Comparison of ENCODE assay signal across 6 cellular contexts in genomic region chr16:23595246-23595950, GRCh38. TPM values are rescaled to one million over a fixed set of nuclear protein-coding genes. Genes with fewer than 3 reads are reported as not detected.
A peak's percentile ranks its signal among the peaks of the same experiment; 100 is the strongest.
DNase-seq lines count a peak whose midpoint lies in the region; ATAC-seq and TF ChIP-seq lines count a peak whose summit lies in the region.

No MANE protein-coding gene starts in this region.

- ATAC-seq in activated CD8-positive, alpha-beta memory T cell treated with anti-CD3 and anti-CD28 coated beads, Interleukin-2, amount 10 ng/mL, durations not matched to agents 7 days and 5 days, result peak; percentile 9
- no peak for ATAC-seq in central memory CD8-positive, alpha-beta T cell (replicated peaks; ENCODE audit: extremely low read depth, poor library complexity, severe bottlenecking)

- H3K4me3 Mint-ChIP-seq in activated CD8-positive, alpha-beta memory T cell treated with anti-CD3 and anti-CD28 coated beads, Interleukin-2, amount 10 ng/mL, durations not matched to agents 7 days and 5 days, result peak overlapping the region; percentile 80
- H3K4me3 Mint-ChIP-seq in central memory CD8-positive, alpha-beta T cell, result peak overlapping the region; percentile 77

- no peaks in the 10 kb centered on the region for H3K9me3 Mint-ChIP-seq in activated CD8-positive, alpha-beta memory T cell treated with anti-CD3 and anti-CD28 coated beads, Interleukin-2, amount 10 ng/mL, durations not matched to agents 7 days and 5 days (ENCODE audit: low read depth)
- no peaks in the 10 kb centered on the region for H3K9me3 Mint-ChIP-seq in central memory CD8-positive, alpha-beta T cell

- peak overlapping the region; percentile 67 for H3K27ac ChIP-seq in osteoblast (ENCODE audit: low read depth, low read length)

- peak overlapping the region; percentile 53 for H2AFZ ChIP-seq in osteoblast (ENCODE audit: low read length)

- H3K4me3 ChIP-seq in osteoblast (ENCODE audit: insufficient read depth, low read length), result peak overlapping the region; percentile 89

- peak overlapping the region; percentile 62 for H3K27ac Mint-ChIP-seq in activated CD8-positive, alpha-beta memory T cell treated with anti-CD3 and anti-CD28 coated beads, Interleukin-2, amount 10 ng/mL, durations not matched to agents 7 days and 5 days
- peak overlapping the region; percentile 49 for H3K27ac Mint-ChIP-seq in central memory CD8-positive, alpha-beta T cell (ENCODE audit: low read depth)

- H4K20me1 ChIP-seq in osteoblast (ENCODE audit: insufficient read depth, low read length), result peaks cover 31% of the 10 kb centered on the region

- no peaks in the 10 kb centered on the region for H3K27me3 Mint-ChIP-seq in activated CD8-positive, alpha-beta memory T cell treated with anti-CD3 and anti-CD28 coated beads, Interleukin-2, amount 10 ng/mL, durations not matched to agents 7 days and 5 days
- no peaks in the 10 kb centered on the region for H3K27me3 Mint-ChIP-seq in central memory CD8-positive, alpha-beta T cell

- H3K27me3 ChIP-seq in osteoblast (ENCODE audit: insufficient read depth, low read length), result no peaks in the 10 kb centered on the region

- H3K4me1 Mint-ChIP-seq in activated CD8-positive, alpha-beta memory T cell treated with anti-CD3 and anti-CD28 coated beads, Interleukin-2, amount 10 ng/mL, durations not matched to agents 7 days and 5 days, result peaks cover 21% of the 10 kb centered on the region
- H3K4me1 Mint-ChIP-seq in central memory CD8-positive, alpha-beta T cell, result peaks cover 29% of the 10 kb centered on the region

- H3K79me2 ChIP-seq in osteoblast (ENCODE audit: insufficient read depth, low read length), result peaks cover 55% of the 10 kb centered on the region

- CTCF ChIA-PET in activated CD8-positive, alpha-beta memory T cell treated with anti-CD3 and anti-CD28 coated beads, Interleukin-2, amount 10 ng/mL, durations not matched to agents 7 days and 5 days (lab: Charles Lee), result interaction anchor here (2.1 kb wide), 1 partner anchor 37 kb away, joined by 18 read pairs; the partner anchor contains the start of genes EARS2 and UBFD1

- DNase-seq in activated CD8-positive, alpha-beta memory T cell treated with anti-CD3 and anti-CD28 coated beads, Interleukin-2, amount 10 ng/mL, durations not matched to agents 7 days and 5 days, result no peak
- no peak for DNase-seq in activated CD8-positive, alpha-beta memory T cell treated with anti-CD3 and anti-CD28 coated beads for 24 hours
- DNase-seq in central memory CD8-positive, alpha-beta T cell (ENCODE audit: low spot score in 2 of 2), result no peak
- DNase-seq in osteoblast (ENCODE audit: insufficient read length, low spot score, missing footprints) (peak; percentile 67), cerebellar cortex (ENCODE audit: low spot score) (no peak), NCI-H345 treated with DMSO at 0.1 percent for 48 hours (lab: John Stamatoyannopoulos, UW; ENCODE audit: unreplicated experiment) (no peak)

- H3K9me3 ChIP-seq in osteoblast (ENCODE audit: low read depth, low read length), result no peaks in the 10 kb centered on the region

- H3K36me3 Mint-ChIP-seq in activated CD8-positive, alpha-beta memory T cell treated with anti-CD3 and anti-CD28 coated beads, Interleukin-2, amount 10 ng/mL, durations not matched to agents 7 days and 5 days, result peaks cover 16% of the 10 kb centered on the region
- H3K36me3 Mint-ChIP-seq in central memory CD8-positive, alpha-beta T cell (ENCODE audit: insufficient read depth), result peaks cover 8% of the 10 kb centered on the region

- peaks cover 8% of the 10 kb centered on the region for H3K4me1 ChIP-seq in osteoblast (ENCODE audit: insufficient read depth, low read length)

- no peak for TF ChIP-seq CTCF in osteoblast (IDR thresholded peaks at IDR 0.05; ENCODE audit: extremely low read depth, low read depth, low read length)

- peaks cover 33% of the 10 kb centered on the region for H3K36me3 ChIP-seq in osteoblast (ENCODE audit: insufficient read depth, low read length)

- H3K4me2 ChIP-seq in osteoblast (ENCODE audit: insufficient read depth, low read length), result peak overlapping the region; percentile 81

RNA-seq across cellular contexts. Expression of gene NDUFAB1, which starts 0.7 kb away (rescaled TPM):
- 100 to 1,000 TPM in 1 of 2 experiments, 10 to 100 TPM in 1; 90.2 to 111 TPM for total RNA-seq in activated CD8-positive, alpha-beta memory T cell treated with anti-CD3 and anti-CD28 coated beads, Interleukin-2, amount 10 ng/mL, durations not matched to agents 7 days and 5 days
- total RNA-seq in osteoblast, result 43.1 and 50.7 TPM in 2 replicates

RNA-seq across cellular contexts. Expression of gene UBFD1, which starts 37.9 kb away (rescaled TPM):
- total RNA-seq in activated CD8-positive, alpha-beta memory T cell treated with anti-CD3 and anti-CD28 coated beads, Interleukin-2, amount 10 ng/mL, durations not matched to agents 7 days and 5 days, result 10 to 100 TPM; 46.1 to 64.7 TPM
- 94.3 and 109 TPM in 2 replicates for total RNA-seq in osteoblast

RNA-seq across cellular contexts. Expression of gene EARS2, which starts 38.2 kb away (rescaled TPM):
- total RNA-seq in activated CD8-positive, alpha-beta memory T cell treated with anti-CD3 and anti-CD28 coated beads, Interleukin-2, amount 10 ng/mL, durations not matched to agents 7 days and 5 days, result 10 to 100 TPM; 14.3 to 15.9 TPM
- total RNA-seq in osteoblast, result 26.8 and 32.6 TPM in 2 replicates

RNA-seq across cellular contexts. Expression of gene PALB2, which starts 45.7 kb away (rescaled TPM):
- 10 to 100 TPM; 23.0 to 26.4 TPM for total RNA-seq in activated CD8-positive, alpha-beta memory T cell treated with anti-CD3 and anti-CD28 coated beads, Interleukin-2, amount 10 ng/mL, durations not matched to agents 7 days and 5 days
- 14.8 and 15.9 TPM in 2 replicates for total RNA-seq in osteoblast

RNA-seq across cellular contexts. Expression of gene DCTN5, which starts 45.9 kb away (rescaled TPM):
- total RNA-seq in activated CD8-positive, alpha-beta memory T cell treated with anti-CD3 and anti-CD28 coated beads, Interleukin-2, amount 10 ng/mL, durations not matched to agents 7 days and 5 days, result 10 to 100 TPM; 80.4 to 95.9 TPM
- total RNA-seq in osteoblast, result 35.4 and 35.5 TPM in 2 replicates
